Comparison of ENCODE assay signal across 13 cellular contexts in genomic region chr6:150003599-150003998, GRCh38. TPM values are rescaled to one million over a fixed set of nuclear protein-coding genes. Genes with fewer than 3 reads are reported as not detected.
DNase-seq lines count a peak whose midpoint lies in the region; ATAC-seq, FAIRE-seq and TF ChIP-seq lines count a peak whose summit lies in the region.
"Not testable (repeated sequence)": the region's sequence is repeated elsewhere in the genome, so short reads cannot be mapped to it uniquely, and the experiment has no call there.
"Had no signal": no experiment of that assay in that cellular context is flagged by ENCODE, and none has a peak within 500 bp of the region (broad histone marks: within the 10 kb centered on the region; RNA-seq: fewer than 3 reads in every experiment).

No MANE protein-coding gene starts in this region.

- intact Hi-C loops in CD14-positive monocyte (cut with micrococcal nuclease): not testable (repeated sequence)

- peaks cover 15% of the 10 kb centered on the region for H3K4me1 ChIP-seq in DOHH2 (ENCODE audit: control insufficient read depth, low read length)

- not testable (repeated sequence) for H3K27me3 ChIP-seq in DOHH2 (ENCODE audit: control insufficient read depth, low read length)

- not testable (repeated sequence) for H3K9me2 ChIP-seq in DOHH2 (replicated peaks; ENCODE audit: control insufficient read depth, low read length)

- ATAC-seq in activated T-cell treated with anti-CD3 and anti-CD28 coated beads, Interleukin-2, amount 50 U/mL, for 72 hours (replicated peaks in 1 of 2); memory B cell (ENCODE audit: low read depth): not testable (repeated sequence)

- FAIRE-seq in urothelium cell line (lab: Jason Lieb, UNC): peak; percentile 59

- DNase-seq in CD14-positive monocyte (ENCODE audit: low spot score); activated T-cell treated with anti-CD3 and anti-CD28 coated beads, Interleukin-2, amount 50 U/mL, for 72 hours; memory B cell (ENCODE audit: low spot score in 2 of 2); nephron progenitor cell; urothelium cell line (ENCODE audit: low spot score): not testable (repeated sequence)

- H3K36me3 ChIP-seq in DOHH2 (ENCODE audit: control insufficient read depth, low read length): not testable (repeated sequence)

- H3F3A ChIP-seq in DOHH2 (ENCODE audit: control insufficient read depth, insufficient read depth): not testable (repeated sequence)

- not testable (repeated sequence) for H3K36me3 Mint-ChIP-seq in CD14-positive monocyte; activated T-cell treated with anti-CD3 and anti-CD28 coated beads, Interleukin-2, amount 50 U/mL, for 72 hours (ENCODE audit: insufficient read depth in 2 of 2); brain; memory B cell; nephron progenitor cell (ENCODE audit: low read depth)
- H3K36me3 Mint-ChIP-seq in T-helper 1 cell treated with Interleukin-12 subunit alpha and Interleukin-12 subunit beta and Interleukin-4 antibody, amounts not matched to agents 30 μg/mL and 1 μg/mL, for 36 hours (ENCODE audit: low read depth): peaks cover 22% of the 10 kb centered on the region

- H3K27ac ChIP-seq in DOHH2 (ENCODE audit: low read depth, low read length): not testable (repeated sequence)

- not testable (repeated sequence) for H3K9me3 ChIP-seq in DOHH2 (ENCODE audit: control insufficient read depth, insufficient read depth, low read length)

- H3K79me2 ChIP-seq in DOHH2 (ENCODE audit: control insufficient read depth, low read length): not testable (repeated sequence)

- H3K4me2 ChIP-seq in DOHH2 (ENCODE audit: low read length): peak overlapping the region; percentile 95

- H3K27me3 Mint-ChIP-seq in CD14-positive monocyte (ENCODE audit: low read depth in 3 of 3) (peaks cover 41 to 56% (median 49%) of the 10 kb centered on the region in 3 donors), brain (peaks cover 59% of the 10 kb centered on the region), nephron progenitor cell (ENCODE audit: low read depth, poor library complexity) (peaks cover 100% of the 10 kb centered on the region)
- H3K27me3 Mint-ChIP-seq in T-helper 1 cell treated with Interleukin-12 subunit alpha and Interleukin-12 subunit beta and Interleukin-4 antibody, amounts not matched to agents 30 μg/mL and 1 μg/mL, for 36 hours (ENCODE audit: low read depth): peaks cover 38% of the 10 kb centered on the region
- peaks cover 54% of the 10 kb centered on the region for H3K27me3 Mint-ChIP-seq in activated T-cell treated with anti-CD3 and anti-CD28 coated beads, Interleukin-2, amount 50 U/mL, for 72 hours (ENCODE audit: low read depth)
- not testable (repeated sequence) for H3K27me3 Mint-ChIP-seq in memory B cell

- H3K4me3 ChIP-seq in DOHH2 (ENCODE audit: low read length): peak overlapping the region; percentile 89

- TF ChIP-seq CTCF in CD14-positive monocyte (IDR thresholded peaks at IDR 0.05); DOHH2 (IDR thresholded peaks at IDR 0.05; ENCODE audit: low read depth, low read length, poor library complexity, severe bottlenecking); brain (conservative IDR thresholded peaks at IDR 0.05); nephron progenitor cell (IDR thresholded peaks at IDR 0.05): not testable (repeated sequence)

- not testable (repeated sequence) for H4K20me1 ChIP-seq in DOHH2 (ENCODE audit: control insufficient read depth, insufficient read depth, low read depth, low read length)

- not testable (repeated sequence) for H3K9me3 Mint-ChIP-seq in CD14-positive monocyte; T-helper 1 cell treated with Interleukin-12 subunit alpha and Interleukin-12 subunit beta and Interleukin-4 antibody, amounts not matched to agents 30 μg/mL and 1 μg/mL, for 36 hours; activated T-cell treated with anti-CD3 and anti-CD28 coated beads, Interleukin-2, amount 50 U/mL, for 72 hours; brain; memory B cell; nephron progenitor cell

- H3K4me1 Mint-ChIP-seq in CD14-positive monocyte (peaks cover 16% of the 10 kb centered on the region), memory B cell (peaks cover 29% of the 10 kb centered on the region)
- H3K4me1 Mint-ChIP-seq in T-helper 1 cell treated with Interleukin-12 subunit alpha and Interleukin-12 subunit beta and Interleukin-4 antibody, amounts not matched to agents 30 μg/mL and 1 μg/mL, for 36 hours (ENCODE audit: low read depth): peaks cover 51% of the 10 kb centered on the region
- peaks cover 70% of the 10 kb centered on the region for H3K4me1 Mint-ChIP-seq in activated T-cell treated with anti-CD3 and anti-CD28 coated beads, Interleukin-2, amount 50 U/mL, for 72 hours (ENCODE audit: low read depth)
- not testable (repeated sequence) for H3K4me1 Mint-ChIP-seq in brain, nephron progenitor cell

- H3K27ac Mint-ChIP-seq in CD14-positive monocyte; activated T-cell treated with anti-CD3 and anti-CD28 coated beads, Interleukin-2, amount 50 U/mL, for 72 hours; brain; nephron progenitor cell: not testable (repeated sequence)
- H3K27ac Mint-ChIP-seq in T-helper 1 cell treated with Interleukin-12 subunit alpha and Interleukin-12 subunit beta and Interleukin-4 antibody, amounts not matched to agents 30 μg/mL and 1 μg/mL, for 36 hours: peak overlapping the region; percentile 98
- H3K27ac Mint-ChIP-seq in memory B cell: peak overlapping the region; percentile 99

- peak overlapping the region; percentile 88 to 94 for H3K4me3 Mint-ChIP-seq in CD14-positive monocyte
- H3K4me3 Mint-ChIP-seq in T-helper 1 cell treated with Interleukin-12 subunit alpha and Interleukin-12 subunit beta and Interleukin-4 antibody, amounts not matched to agents 30 μg/mL and 1 μg/mL, for 36 hours: peak overlapping the region; percentile 93
- peak overlapping the region; percentile 89 to 94 for H3K4me3 Mint-ChIP-seq in activated T-cell treated with anti-CD3 and anti-CD28 coated beads, Interleukin-2, amount 50 U/mL, for 72 hours
- H3K4me3 Mint-ChIP-seq in brain: peak overlapping the region; percentile 83 to 94 (median 88)
- H3K4me3 Mint-ChIP-seq in memory B cell: not testable (repeated sequence)
- H3K4me3 Mint-ChIP-seq in nephron progenitor cell: peak overlapping the region; percentile 82

RNA-seq across cellular contexts. Expression of gene RAET1L, which starts 21.7 kb away (rescaled TPM):
- polyA plus RNA-seq in CD14-positive monocyte: not detected
- not detected for total RNA-seq in activated T-cell treated with anti-CD3 and anti-CD28 coated beads, Interleukin-2, amount 50 U/mL, for 72 hours
- not detected for polyA plus RNA-seq in brain (ENCODE audit: insufficient read depth, low read depth, low replicate concordance)
- total RNA-seq: H4, HFFc6, K562, Right ventricle myocardium superior had no signal
- polyA plus RNA-seq: BJ, K562 had no signal

RNA-seq across cellular contexts. Expression of gene ULBP1, which starts 39.9 kb away (rescaled TPM):
- polyA plus RNA-seq in CD14-positive monocyte: under 1 TPM; 0.06 to 0.09 TPM
- 10 to 100 TPM in 1 of 2 donors, 1 to 10 TPM in 1; 9.4 to 12.4 TPM for total RNA-seq in activated T-cell treated with anti-CD3 and anti-CD28 coated beads, Interleukin-2, amount 50 U/mL, for 72 hours
- polyA plus RNA-seq in brain (ENCODE audit: insufficient read depth, low read depth, low replicate concordance): 2.3 TPM
